Comparison of ENCODE assay signal across 18 cellular contexts in genomic region chr12:1931642-1932041, GRCh38.
"Had no signal": no experiment of that assay in that cellular context is flagged by ENCODE, and none has a peak within 500 bp of the region (broad histone marks: within the 10 kb centered on the region; RNA-seq: fewer than 3 reads in every experiment).

No MANE protein-coding gene starts in this region.

- H3K36me3 ChIP-seq: cardiac muscle cell, heart left ventricle, right lobe of liver, upper lobe of left lung had no signal

- H3K4me3 Mint-ChIP-seq: activated CD4-positive, alpha-beta memory T cell treated with anti-CD3 and anti-CD28 coated beads for 36 hours; activated naive CD4-positive, alpha-beta T cell treated with anti-CD3 and anti-CD28 coated beads for 36 hours; stimulated activated effector memory CD8-positive, alpha-beta T cell treated with anti-CD3 and anti-CD28 coated beads, Interleukin-12 subunit alpha, Interleukin-12 subunit beta, amount 100 ng/mL, for 72 hours; T-helper 17 cell had no signal

- H3K27me3 Mint-ChIP-seq: activated CD4-positive, alpha-beta memory T cell treated with anti-CD3 and anti-CD28 coated beads for 36 hours; memory B cell had no signal

- DNase-seq: activated CD4-positive, alpha-beta memory T cell treated with anti-CD3 and anti-CD28 coated beads for 36 hours; activated CD4-positive, alpha-beta T cell treated with anti-CD3 and anti-CD28 coated beads for 4 hours; activated CD4-positive, CD25-positive, alpha-beta regulatory T cell; activated effector memory CD4-positive, alpha-beta T cell treated with Interleukin-2 at 50 U/mL for 16 hours; activated naive CD4-positive, alpha-beta T cell treated with anti-CD3 and anti-CD28 coated beads for 36 hours; cortex of kidney; nephron progenitor cell; stimulated activated CD4-positive, alpha-beta T cell treated with anti-CD3 and anti-CD28 coated beads, Interleukin-2, amount 100 ng/mL, for 24 hours; T-helper 17 cell had no signal

- ATAC-seq: stimulated activated effector memory CD8-positive, alpha-beta T cell treated with anti-CD3 and anti-CD28 coated beads, Interleukin-12 subunit alpha, Interleukin-12 subunit beta, amount 100 ng/mL, for 72 hours; T-helper 17 cell had no signal

- H3K9me3 ChIP-seq: heart left ventricle, right lobe of liver, testis, upper lobe of left lung had no signal

- H3K4me3 ChIP-seq: cardiac muscle cell, heart left ventricle, right lobe of liver, testis, upper lobe of left lung had no signal

- H3K9me3 Mint-ChIP-seq: activated CD4-positive, alpha-beta memory T cell treated with anti-CD3 and anti-CD28 coated beads for 36 hours; activated naive CD4-positive, alpha-beta T cell treated with anti-CD3 and anti-CD28 coated beads for 36 hours; memory B cell; nephron progenitor cell; stimulated activated effector memory CD8-positive, alpha-beta T cell treated with anti-CD3 and anti-CD28 coated beads, Interleukin-12 subunit alpha, Interleukin-12 subunit beta, amount 100 ng/mL, for 72 hours had no signal

- H3K27ac Mint-ChIP-seq: activated CD4-positive, alpha-beta memory T cell treated with anti-CD3 and anti-CD28 coated beads for 36 hours; activated naive CD4-positive, alpha-beta T cell treated with anti-CD3 and anti-CD28 coated beads for 36 hours; memory B cell; nephron progenitor cell; stimulated activated effector memory CD8-positive, alpha-beta T cell treated with anti-CD3 and anti-CD28 coated beads, Interleukin-12 subunit alpha, Interleukin-12 subunit beta, amount 100 ng/mL, for 72 hours had no signal

- H3K27ac ChIP-seq: epithelial cell of prostate, right lobe of liver, testis, upper lobe of left lung had no signal

- FAIRE-seq: small intestine had no signal

- H3K36me3 Mint-ChIP-seq: activated CD4-positive, alpha-beta memory T cell treated with anti-CD3 and anti-CD28 coated beads for 36 hours; memory B cell had no signal

- H3K27me3 ChIP-seq: cardiac muscle cell, right lobe of liver, testis, upper lobe of left lung had no signal
